Comparison of ENCODE assay signal across 8 cellular contexts in genomic region chr7:72829964-72830354, GRCh38. TPM values are rescaled to one million over a fixed set of nuclear protein-coding genes. Genes with fewer than 3 reads are reported as not detected.
DNase-seq lines count a peak whose midpoint lies in the region; ATAC-seq and TF ChIP-seq lines count a peak whose summit lies in the region.
"Not testable (repeated sequence)": the region's sequence is repeated elsewhere in the genome, so short reads cannot be mapped to it uniquely, and the experiment has no call there.

No MANE protein-coding gene starts in this region.

- not testable (repeated sequence) for BruUV-seq in mammary epithelial cell (replicated peaks; lab: Mats Ljungman, UMichigan)

- peak overlapping the region; percentile 85 for H3K27ac ChIP-seq in 22Rv1
- peak overlapping the region; percentile 69 for H3K27ac ChIP-seq in mammary epithelial cell (ENCODE audit: insufficient read depth, low read depth, low read length)

- not testable (repeated sequence) for H3K9me3 ChIP-seq in mammary epithelial cell (replicated peaks; ENCODE audit: insufficient read depth, low read length); iPS-15b (ENCODE audit: control insufficient read depth, insufficient read depth, low read length)

- dilution Hi-C loops in mammary epithelial cell (cut with HindIII; ENCODE audit: low sequenced_read_pairs), result loop anchor here (5.0 kb wide), 1 partner anchor 87 kb away; no protein-coding TSS in a partner anchor

- intact Hi-C loops in mammary epithelial cell (cut with micrococcal nuclease), result not testable (repeated sequence)

- in situ Hi-C loops in mammary epithelial cell (cut with MboI; ENCODE audit: low sequenced_read_pairs in 2 of 2), result not testable (repeated sequence)

- DNase-seq in NCI-H345 treated with DMSO at 0.1 percent for 48 hours (lab: John Stamatoyannopoulos, UW; ENCODE audit: unreplicated experiment) (peak; percentile 29), mammary epithelial cell (peak; percentile 71), pulmonary artery endothelial cell (ENCODE audit: low read depth, low spot score) (peak; percentile 45)
- DNase-seq in activated CD4-positive, CD25-positive, alpha-beta regulatory T cell treated with anti-CD3 and anti-CD28 coated beads, Interleukin-2, amount 50 U/mL, for 16 hours (ENCODE audit: low read depth, low spot score), result peak; percentile 18

- not testable (repeated sequence) for H3K36me3 ChIP-seq in mammary epithelial cell (ENCODE audit: insufficient read depth, low read length); iPS-15b (ENCODE audit: control insufficient read depth, insufficient read depth, low read length)

- H2AFZ ChIP-seq in mammary epithelial cell (ENCODE audit: low read depth, low read length), result peak overlapping the region; percentile 81

- H3K9ac ChIP-seq in mammary epithelial cell (ENCODE audit: insufficient read depth, low read length) (peak overlapping the region; percentile 66), iPS-15b (ENCODE audit: low read depth, low read length) (peak overlapping the region; percentile 37)

- H3K4me3 ChIP-seq in mammary epithelial cell (replicated peaks in 1 of 3; ENCODE audit: insufficient read depth in 1 of 3, low read depth in 2 of 3, low read length in 3 of 3), result peak overlapping the region; percentile 75 to 83 (median 76)
- H3K4me3 ChIP-seq in iPS-15b (ENCODE audit: low read depth, low read length), result peak overlapping the region; percentile 84

- not testable (repeated sequence) for H3K4me1 ChIP-seq in mammary epithelial cell (ENCODE audit: insufficient read depth, low read length); iPS-15b (ENCODE audit: control insufficient read depth, insufficient read depth, low read length)

- WGBS in mammary epithelial cell (ENCODE audit: low coverage, missing lambda C conversion rate), result 0% methylated on average over 3 of the region's 8 CpGs

- H4K20me1 ChIP-seq in mammary epithelial cell (ENCODE audit: insufficient read depth, low read length), result not testable (repeated sequence)

- CTCF ChIA-PET in mammary epithelial cell (lab: Charles Lee; ENCODE audit: low non-redundant PET), result interaction anchor here (0.6 kb wide), 1 partner anchor 85 kb away, joined by 3 read pairs; no protein-coding TSS in a partner anchor

- ATAC-seq in GM18508 (IDR thresholded peaks at IDR 0.05; ENCODE audit: insufficient read depth, unreplicated experiment), result peak; percentile 19
- peak; percentile 21 for ATAC-seq in HG03060 (IDR thresholded peaks at IDR 0.05; ENCODE audit: low read depth, unreplicated experiment)

- peak; percentile 85 for TF ChIP-seq CTCF in 22Rv1 (IDR thresholded peaks at IDR 0.05)
- TF ChIP-seq CTCF in mammary epithelial cell (conservative IDR thresholded peaks at IDR 0.05 in 1 of 2, IDR thresholded peaks at IDR 0.05 in 1 of 2; ENCODE audit: extremely low read depth in 1 of 2, insufficient read depth in 1 of 2, low read depth in 1 of 2, low read length in 2 of 2), result peak; percentile 21 to 51

- peak overlapping the region; percentile 75 for H3K4me2 ChIP-seq in mammary epithelial cell (ENCODE audit: insufficient read depth, low read depth, low read length)

- peaks cover 42% of the 10 kb centered on the region for H3K79me2 ChIP-seq in mammary epithelial cell (ENCODE audit: insufficient read depth, low read length)

- H3K27me3 ChIP-seq in mammary epithelial cell (ENCODE audit: insufficient read depth, low read length); iPS-15b (ENCODE audit: control insufficient read depth, insufficient read depth, low read length): not testable (repeated sequence)

RNA-seq across cellular contexts. Expression of gene TYW1B, which starts 2.0 kb away (rescaled TPM):
- 1 to 10 TPM; 1.3 to 3.8 TPM for total RNA-seq in mammary epithelial cell
- 0.88 TPM for polyA plus RNA-seq in mammary epithelial cell
- polyA minus RNA-seq in mammary epithelial cell, result 2.0 TPM
- 1.1 and 8.9 TPM in 2 replicates for total RNA-seq in pulmonary artery endothelial cell

Comparison
In these comparisons a context has a peak if more than half of its experiments do, and no peak if none do; other contexts are left out.
1. Peak in every context shown above with its lines: DNase-seq, ATAC-seq, H3K4me3 ChIP-seq and H3K27ac ChIP-seq.
2. DNase-seq: peak in every context shown above with its lines; median percentile 71 in mammary epithelial cell; 45 in pulmonary artery endothelial cell; 29 in NCI-H345 treated with DMSO at 0.1 percent for 48 hours; 18 in activated CD4-positive, CD25-positive, alpha-beta regulatory T cell treated with anti-CD3 and anti-CD28 coated beads, Interleukin-2, amount 50 U/mL, for 16 hours.